ENCODE assay signal across 30 cellular contexts in the genomic region with DNA sequence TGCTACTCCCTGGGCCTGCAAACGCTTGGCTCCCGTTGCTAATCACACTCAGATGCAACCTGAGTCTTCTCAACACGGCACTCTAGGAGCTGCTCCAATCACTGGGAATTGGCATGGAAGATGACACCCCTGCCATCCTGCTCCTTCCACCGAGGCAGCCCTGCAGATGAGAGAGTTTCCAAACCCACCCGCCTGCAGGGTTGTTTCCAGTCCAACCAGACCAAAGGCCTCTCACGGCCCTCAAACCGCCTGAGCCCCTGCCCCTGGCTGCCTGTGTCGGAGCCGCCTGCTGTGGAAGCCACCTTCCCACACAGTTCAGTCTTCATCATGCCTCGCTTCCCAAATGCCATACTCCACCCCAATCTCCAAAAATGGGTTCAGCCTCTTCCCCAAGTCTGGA. TPM values are rescaled to one million over a fixed set of nuclear protein-coding genes. Genes with fewer than 3 reads are reported as not detected.
DNase-seq lines count a peak whose midpoint lies in the region; ATAC-seq and TF ChIP-seq lines count a peak whose summit lies in the region.
"Had no signal": no experiment of that assay in that cellular context is flagged by ENCODE, and none has a peak within 500 bp of the region (broad histone marks: within the 10 kb centered on the region; RNA-seq: fewer than 3 reads in every experiment).

No MANE protein-coding gene starts in this region.

- WGBS in psoas muscle, 3 donors: 35 to 41% (median 38%) methylated on average over 10 of the region's 10 CpGs

- H3K36me3 ChIP-seq in psoas muscle (ENCODE audit: insufficient read depth in 1 of 2, low read depth in 1 of 2): no peaks in the 10 kb centered on the region
- H3K36me3 ChIP-seq: colonic mucosa, HAP-1, heart left ventricle, SJSA1, suprapubic skin had no signal

- intact Hi-C loops in psoas muscle (cut with DNase I): no loop called here

- peaks cover 24% of the 10 kb centered on the region for H3K4me1 ChIP-seq in psoas muscle
- H3K4me1 ChIP-seq: colonic mucosa, HAP-1, SJSA1 had no signal

- no peak overlapping the region for H3K27ac ChIP-seq in psoas muscle
- H3K27ac ChIP-seq: 22Rv1, colonic mucosa, heart left ventricle, SJSA1, suprapubic skin had no signal

- DNase-seq in DMS 273 (lab: John Stamatoyannopoulos, UW; ENCODE audit: unreplicated experiment) (peak; percentile 29), DMS 273 treated with DMSO at 0.1 percent for 48 hours (lab: John Stamatoyannopoulos, UW) (no peak), NCI-H187 treated with DMSO at 0.1 percent for 48 hours (lab: John Stamatoyannopoulos, UW) (peak; percentile 28), NCI-H69 (lab: John Stamatoyannopoulos, UW) (peak; percentile 20), psoas muscle (no peak)
- DNase-seq: activated CD4-positive, CD25-positive, alpha-beta regulatory T cell; anterior cingulate cortex; CD4-positive, alpha-beta T cell; colonic mucosa; effector memory CD8-positive, alpha-beta T cell; foreskin fibroblast; heart left ventricle; kidney glomerular epithelial cell; natural killer cell; NCI-H2081 treated with DMSO at 0.1 percent for 48 hours; NCI-H774; RPMI8226; stimulated activated CD4-positive, alpha-beta T cell treated with anti-CD3 and anti-CD28 coated beads, Interleukin-4, amount 100 ng/mL, for 24 hours had no signal

- ATAC-seq in psoas muscle (peak; percentile 38 to 67 (median 62)), HG02973 (IDR thresholded peaks at IDR 0.05; ENCODE audit: unreplicated experiment) (no peak), HG03565 (IDR thresholded peaks at IDR 0.05; ENCODE audit: unreplicated experiment) (no peak), GM18511 (IDR thresholded peaks at IDR 0.05; ENCODE audit: unreplicated experiment) (no peak)
- ATAC-seq: activated T-helper 17 cell treated with anti-CD3 and anti-CD28 coated beads, Interleukin-2, amount 50 U/mL, for 72 hours; effector memory CD8-positive, alpha-beta T cell; heart left ventricle; K562; natural killer cell; stimulated activated effector memory CD8-positive, alpha-beta T cell treated with anti-CD3 and anti-CD28 coated beads, Interleukin-12 subunit alpha, Interleukin-12 subunit beta, amount 100 ng/mL, for 72 hours; T-cell had no signal

- TF ChIP-seq CTCF in psoas muscle (IDR thresholded peaks at IDR 0.05): no peak

- no peaks in the 10 kb centered on the region for H3K9me3 ChIP-seq in psoas muscle
- H3K9me3 ChIP-seq: colonic mucosa, HAP-1, heart left ventricle, SJSA1, suprapubic skin had no signal

- H3K4me3 ChIP-seq in psoas muscle: no peak overlapping the region
- H3K4me3 ChIP-seq: colonic mucosa, HAP-1, heart left ventricle, K562, lung, SJSA1, suprapubic skin had no signal

- H3K27me3 ChIP-seq in psoas muscle (ENCODE audit: insufficient read depth in 3 of 3, low read length in 2 of 3): no peaks in the 10 kb centered on the region
- H3K27me3 ChIP-seq: colonic mucosa, heart left ventricle, suprapubic skin had no signal

RNA-seq across cellular contexts. Expression of gene TP53I11, which starts 36.8 kb away (rescaled TPM):
- total RNA-seq in psoas muscle: 10 to 100 TPM in 3 of 4 donors, 1 to 10 TPM in 1; 8.3 to 16.5 (median 15.0) TPM
- 1 to 10 TPM; 4.8 to 8.2 (median 4.9) TPM for polyA plus RNA-seq in psoas muscle

Comparison
In these comparisons a context has a peak if more than half of its experiments do, and no peak if none do; other contexts are left out.
1. DNase-seq: peak in DMS 273 (single experiment), NCI-H187 treated with DMSO at 0.1 percent for 48 hours (single experiment) and NCI-H69 (single experiment); none in DMS 273 treated with DMSO at 0.1 percent for 48 hours (single experiment) and psoas muscle (0 of 2).
2. ATAC-seq: peak in psoas muscle (4 of 4); none in HG02973 (single experiment), HG03565 (single experiment) and GM18511 (single experiment).